ENCODE assay signal across 8 cellular contexts in the genomic region with DNA sequence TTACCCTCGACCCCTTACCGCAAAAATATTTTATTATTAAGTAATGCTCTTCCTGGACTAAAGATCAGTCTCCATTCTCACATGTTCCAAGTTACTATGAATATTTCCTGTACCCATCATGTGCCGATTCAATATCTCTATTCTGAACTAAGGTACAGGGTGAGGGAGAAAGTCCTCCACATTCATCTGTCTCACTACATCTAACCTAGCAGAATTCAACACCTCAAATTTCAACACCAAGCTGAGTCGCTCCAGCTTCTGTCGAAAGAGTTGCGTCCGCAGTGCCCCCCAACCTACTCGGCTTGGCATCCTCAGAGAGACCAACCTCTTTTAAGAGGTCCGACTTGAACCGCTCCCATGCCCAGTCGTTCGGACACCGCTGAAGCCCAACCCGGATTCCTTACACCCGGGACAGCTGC. TPM values are rescaled to one million over a fixed set of nuclear protein-coding genes. Genes with fewer than 3 reads are reported as not detected.
A peak's percentile ranks its signal among the peaks of the same experiment; 100 is the strongest.
DNase-seq lines count a peak whose midpoint lies in the region; ATAC-seq and TF ChIP-seq lines count a peak whose summit lies in the region.

No MANE protein-coding gene starts in this region.

- TF ChIP-seq RAD21 in neural cell (conservative IDR thresholded peaks at IDR 0.05): no peak

- H3K9ac ChIP-seq in SU-DHL-6 (ENCODE audit: low read length) (peak overlapping the region; percentile 83), fibroblast of lung (ENCODE audit: insufficient read depth, low read length) (peak overlapping the region; percentile 88), neural cell (ENCODE audit: low read length) (peak overlapping the region; percentile 94)

- H3K27ac ChIP-seq in SU-DHL-6 (ENCODE audit: low read depth, low read length) (no peak overlapping the region), fibroblast of lung (ENCODE audit: insufficient read depth, low read length) (peak overlapping the region; percentile 87), neural cell (ENCODE audit: low read length) (peak overlapping the region; percentile 96)

- H3K36me3 ChIP-seq in SU-DHL-6 (ENCODE audit: low read length) (0 out of 2 replicates have a peak, but pooled peaks cover 3% of the 10 kb centered on the region), fibroblast of lung (ENCODE audit: control insufficient read depth, insufficient read depth, low read length) (no peaks in the 10 kb centered on the region), neural cell (ENCODE audit: insufficient read depth, low read length) (no peaks in the 10 kb centered on the region)

- TF ChIP-seq CTCF in SU-DHL-6 (IDR thresholded peaks at IDR 0.05; ENCODE audit: insufficient read depth, low read length, poor library complexity, severe bottlenecking): no peak
- no peak for TF ChIP-seq CTCF in fibroblast of lung (conservative IDR thresholded peaks at IDR 0.05 in 1 of 2, IDR thresholded peaks at IDR 0.05 in 1 of 2; ENCODE audit: low read depth in 1 of 2, low read length in 2 of 2)
- no peak for TF ChIP-seq CTCF in neural cell (IDR thresholded peaks at IDR 0.05; ENCODE audit: poor library complexity, severe bottlenecking)

- peaks cover 13% of the 10 kb centered on the region; the same call in 1 of the 2 replicates for H4K20me1 ChIP-seq in SU-DHL-6 (ENCODE audit: low read depth, low read length)
- no peaks in the 10 kb centered on the region for H4K20me1 ChIP-seq in fibroblast of lung (ENCODE audit: control insufficient read depth, extremely low read depth, insufficient read depth, low read length)
- no peaks in the 10 kb centered on the region for H4K20me1 ChIP-seq in neural cell (ENCODE audit: insufficient read depth)

- H2AFZ ChIP-seq in SU-DHL-6 (ENCODE audit: low read depth, low read length, severe bottlenecking): peak overlapping the region; percentile 80
- peak overlapping the region; percentile 77 for H2AFZ ChIP-seq in fibroblast of lung (ENCODE audit: low read length)
- H2AFZ ChIP-seq in neural cell (ENCODE audit: low read depth, low read length): peak overlapping the region; percentile 88

- DNase-seq in fibroblast of lung (ENCODE audit: low read depth in 2 of 2) (peak; percentile 49 to 50), SKM-1 (lab: John Stamatoyannopoulos, UW; ENCODE audit: unreplicated experiment) (no peak), NCI-H1092 (lab: John Stamatoyannopoulos, UW) (no peak)
- no peak for DNase-seq in activated CD4-positive, alpha-beta T cell treated with anti-CD3 and anti-CD28 coated beads, Interleukin-2, amount 50 U/mL, for 4 hours

- peak; percentile 2 for ATAC-seq in GM18498 (IDR thresholded peaks at IDR 0.05; ENCODE audit: unreplicated experiment)
- ATAC-seq in HG02642 (IDR thresholded peaks at IDR 0.05; ENCODE audit: poor library complexity, unreplicated experiment): peak; percentile 6

- H3K4me2 ChIP-seq in SU-DHL-6 (ENCODE audit: low read depth, low read length, poor library complexity, severe bottlenecking) (peak overlapping the region; percentile 80), fibroblast of lung (ENCODE audit: extremely low read depth, insufficient read depth, low read length) (peak overlapping the region; percentile 81), neural cell (ENCODE audit: low read length) (peak overlapping the region; percentile 81)

- H3K4me3 ChIP-seq in SU-DHL-6 (ENCODE audit: insufficient read depth, low read length, poor library complexity, severe bottlenecking) (peak overlapping the region; percentile 82), fibroblast of lung (replicated peaks in 1 of 4; ENCODE audit: control extremely low read depth in 1 of 4, insufficient read depth in 1 of 4, low read depth in 3 of 4, low read length in 4 of 4) (peak overlapping the region; percentile 82 to 92 (median 84)), neural cell (ENCODE audit: low read length) (peak overlapping the region; percentile 87)

- H3K27me3 ChIP-seq in SU-DHL-6 (ENCODE audit: low read length): no peaks in the 10 kb centered on the region
- H3K27me3 ChIP-seq in fibroblast of lung (ENCODE audit: control insufficient read depth, insufficient read depth, low read length): no peaks in the 10 kb centered on the region
- H3K27me3 ChIP-seq in neural cell (ENCODE audit: insufficient read depth, low read depth, low read length): no peaks in the 10 kb centered on the region

- H3F3A ChIP-seq in SU-DHL-6 (ENCODE audit: insufficient read depth): peaks cover 15% of the 10 kb centered on the region; the same call in 1 of the 2 replicates
- H3F3A ChIP-seq in neural cell (ENCODE audit: insufficient read depth, low read length, poor library complexity, severe bottlenecking): peaks cover 5% of the 10 kb centered on the region

- peaks cover 83% of the 10 kb centered on the region for H3K79me2 ChIP-seq in SU-DHL-6 (ENCODE audit: insufficient read depth, low read length)
- peaks cover 81% of the 10 kb centered on the region for H3K79me2 ChIP-seq in fibroblast of lung (ENCODE audit: control insufficient read depth, insufficient read depth, low read length)
- peaks cover 81% of the 10 kb centered on the region for H3K79me2 ChIP-seq in neural cell (replicated peaks; ENCODE audit: insufficient read depth, low read length)

- no peak for TF ChIP-seq EP300 in neural cell (conservative IDR thresholded peaks at IDR 0.05; ENCODE audit: poor library complexity, severe bottlenecking)

- no peaks in the 10 kb centered on the region for H3K4me1 ChIP-seq in fibroblast of lung (ENCODE audit: control insufficient read depth, extremely low read depth, insufficient read depth, low read length)

- H3K9me2 ChIP-seq in SU-DHL-6 (replicated peaks; ENCODE audit: insufficient read depth, low read length) (no peaks in the 10 kb centered on the region), neural cell (ENCODE audit: insufficient read depth, low read length) (no peaks in the 10 kb centered on the region)

- no peaks in the 10 kb centered on the region for H3K9me3 ChIP-seq in SU-DHL-6 (ENCODE audit: insufficient read depth, low read length)
- no peaks in the 10 kb centered on the region for H3K9me3 ChIP-seq in fibroblast of lung (ENCODE audit: control insufficient read depth, insufficient read depth, low read depth, low read length)
- no peaks in the 10 kb centered on the region for H3K9me3 ChIP-seq in neural cell (ENCODE audit: low read length)

TF ChIP-seq in neural cell, 6 proteins besides CTCF, POLR2A, EP300 and RAD21:
- no peak for TF ChIP-seq SMC3 (conservative IDR thresholded peaks at IDR 0.05; ENCODE audit: poor library complexity)

RNA-seq across cellular contexts. Expression of a gene that starts 1.0 kb away (rescaled TPM):
- 36.0 and 36.5 TPM in 2 replicates for total RNA-seq in fibroblast of lung
- polyA plus RNA-seq in fibroblast of lung (16.7 and 18.0 TPM in 2 replicates), neural cell (20.3 and 24.3 TPM in 2 replicates)
- polyA plus RNA-seq in fibroblast of lung (2012): 24.2 and 28.2 TPM in 2 replicates
- polyA minus RNA-seq in fibroblast of lung (ENCODE audit: low replicate concordance) (21.9 and 40.9 TPM in 2 replicates), neural cell (74.7 and 78.8 TPM in 2 replicates)

RNA-seq across cellular contexts. Expression of a gene that starts 1.3 kb away (rescaled TPM):
- total RNA-seq in fibroblast of lung: 33.4 and 44.9 TPM in 2 replicates
- polyA plus RNA-seq in fibroblast of lung (24.7 and 32.0 TPM in 2 replicates), neural cell (29.0 and 36.4 TPM in 2 replicates)
- 11.5 and 15.5 TPM in 2 replicates for polyA plus RNA-seq in fibroblast of lung (2012)
- polyA minus RNA-seq in fibroblast of lung (ENCODE audit: low replicate concordance) (3.8 and 21.1 TPM in 2 replicates), neural cell (66.7 and 83.9 TPM in 2 replicates)

Comparison
In these comparisons a context has a peak if more than half of its experiments do, and no peak if none do; other contexts are left out.
1. DNase-seq: peak in fibroblast of lung (2 of 2); none in SKM-1 (single experiment), NCI-H1092 (single experiment) and activated CD4-positive, alpha-beta T cell treated with anti-CD3 and anti-CD28 coated beads, Interleukin-2, amount 50 U/mL, for 4 hours (0 of 2).
2. Peak in every context shown above with its lines, with median percentiles within 50 percentile points of each other: H2AFZ ChIP-seq, H3K4me2 ChIP-seq, H3K4me3 ChIP-seq and H3K9ac ChIP-seq.